In the genomic region with DNA sequence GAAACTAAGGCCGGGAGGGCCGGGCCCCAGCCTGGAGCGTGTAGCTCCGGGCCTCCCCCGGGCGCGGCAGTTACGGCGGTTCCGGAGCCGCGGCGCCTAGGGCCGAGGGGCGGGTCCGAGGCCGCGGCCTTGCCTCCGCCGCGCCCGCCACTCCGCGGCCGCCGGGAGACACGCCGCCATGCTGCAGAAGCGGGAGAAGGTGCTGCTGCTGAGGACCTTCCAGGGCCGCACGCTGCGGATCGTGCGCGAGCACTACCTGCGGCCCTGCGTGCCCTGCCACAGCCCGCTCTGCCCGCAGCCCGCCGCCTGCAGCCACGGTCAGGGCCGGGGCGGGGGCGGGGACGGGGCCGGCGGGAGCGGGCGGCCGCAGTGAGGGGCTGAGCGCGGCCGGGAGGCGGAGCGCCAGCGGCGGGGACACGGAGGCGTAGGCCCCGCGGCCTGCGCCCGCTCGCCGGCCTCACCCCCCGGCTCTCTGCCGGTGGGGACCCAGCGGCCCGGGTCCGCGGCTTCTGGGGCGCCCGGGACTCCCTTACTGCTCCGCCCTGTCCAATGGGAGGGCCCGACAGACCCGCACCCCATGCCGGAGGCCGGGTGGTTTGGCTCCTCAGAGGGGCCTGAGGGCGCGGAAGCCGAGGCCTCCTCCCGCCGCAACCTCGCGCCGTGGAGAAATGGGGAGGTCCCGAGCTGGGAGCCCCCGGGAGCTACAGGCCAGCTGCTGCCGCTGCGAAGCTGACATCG, we compare ENCODE assay signal across 8 cellular contexts. TPM values are rescaled to one million over a fixed set of nuclear protein-coding genes. Genes with fewer than 3 reads are reported as not detected.
DNase-seq lines count a peak whose midpoint lies in the region; ATAC-seq and TF ChIP-seq lines count a peak whose summit lies in the region.

A gene (plus strand): TSS at position 150 of the 738 bp plus-strand sequence. CDS start 29 bp downstream, at position 179.

- H3K27me3 ChIP-seq in BJ (ENCODE audit: control insufficient read depth, insufficient read depth, low read length) (no peaks in the 10 kb centered on the region), stomach (no peaks in the 10 kb centered on the region)

- peaks cover 12 to 44% (median 32%) of the 10 kb centered on the region in 4 donors for H3K4me1 ChIP-seq in stomach

- peak within 1 kb of the TSS; percentile 51 for H3K4me3 ChIP-seq in BJ (ENCODE audit: low read depth, low read length)
- H3K4me3 ChIP-seq in stomach: peak within 1 kb of the TSS; percentile 74 to 80 (median 77)

- H3K27me3 Mint-ChIP-seq in nephron progenitor cell (ENCODE audit: low read depth, poor library complexity): peaks cover 13% of the 10 kb centered on the region

- H3K36me3 ChIP-seq in BJ (ENCODE audit: control insufficient read depth, insufficient read depth, low read length) (no peaks in the 10 kb centered on the region), stomach (peaks cover 0 to 3% (median under 1%) of the 10 kb centered on the region in 4 donors)

- TF ChIP-seq POLR2A in GM19193 (IDR thresholded peaks at IDR 0.05; ENCODE audit: extremely low read depth, insufficient read depth, insufficient read length) (peak; percentile 74), stomach (IDR thresholded peaks at IDR 0.05) (no peak)

- peak; percentile 68 for ATAC-seq in HG03432 (IDR thresholded peaks at IDR 0.05; ENCODE audit: unreplicated experiment)

- no peaks in the 10 kb centered on the region for H3K9me3 Mint-ChIP-seq in nephron progenitor cell

- TF ChIP-seq CTCF in BJ (IDR thresholded peaks at IDR 0.05; ENCODE audit: insufficient read depth, low read depth, low read length) (no peak), nephron progenitor cell (IDR thresholded peaks at IDR 0.05) (no peak), stomach (IDR thresholded peaks at IDR 0.05) (no peak)

- peak within 1 kb of the TSS; percentile 86 for H3K4me3 Mint-ChIP-seq in nephron progenitor cell

- CTCF ChIA-PET in BJ (lab: Yijun Ruan, JAX): interaction anchor here (0.6 to 1.7 kb wide), 5 partner anchors 12 to 204 kb away, joined by 3 to 4 read pairs (median 3); a partner anchor contains a TSS

- H3K27ac Mint-ChIP-seq in nephron progenitor cell: peak within 1 kb of the TSS; percentile 83

- intact Hi-C loops in stomach (cut with DNase I; ENCODE audit: low total_unique reads): no loop called here

- 0 to 1% (median 0%) methylated on average over 14 to 91 of the region's 92 CpGs for WGBS in stomach, 5 donors

- peaks cover 7% of the 10 kb centered on the region for H3K36me3 Mint-ChIP-seq in nephron progenitor cell (ENCODE audit: low read depth)

- H3K4me1 Mint-ChIP-seq in nephron progenitor cell: peaks cover 37% of the 10 kb centered on the region

- H3K9me3 ChIP-seq in stomach: no peaks in the 10 kb centered on the region

- peak within 1 kb of the TSS; percentile 84 to 96 (median 92) for H3K27ac ChIP-seq in stomach

- no peak for TF ChIP-seq EP300 in stomach (IDR thresholded peaks at IDR 0.05)

- POLR2A ChIA-PET in BJ (lab: Charles Lee): interaction anchor here (0.6 kb wide), 1 partner anchor 502 kb away, joined by 15 read pairs; a partner anchor contains a TSS

- DNase-seq in BJ (ENCODE audit: low read depth) (no peak), RKO (ENCODE audit: low spot score) (peak; percentile 49), fibroblast of peridontal ligament (ENCODE audit: extremely low read depth) (peak; percentile 22), nephron progenitor cell (peak; percentile 72), stomach (peak; percentile 72)
- peak; percentile 22 to 44 for DNase-seq in activated T-helper 1 cell treated with anti-CD3 and anti-CD28 coated beads, Interleukin-2, amount 50 U/mL, for 16 hours (ENCODE audit: low read depth in 1 of 2, low spot score in 1 of 2)

RNA-seq across cellular contexts. Expression of the gene that starts here (rescaled TPM):
- 9.2 and 15.6 TPM in 2 replicates for polyA plus RNA-seq in BJ (2011; rRNA removed)
- 8.9 and 12.9 TPM in 2 replicates for polyA minus RNA-seq in BJ (2011; rRNA and poly(A)+ RNA removed)
- total RNA-seq in stomach: 10 to 100 TPM; 12.8 to 35.1 (median 20.9) TPM
- 10 to 100 TPM in 2 of 3 donors, 1 to 10 TPM in 1; 8.8 to 12.5 (median 11.8) TPM for polyA plus RNA-seq in stomach
